In genomic region chr19:34676697-34677385, GRCh38 we compare ENCODE assay signal across 8 cellular contexts. TPM values are rescaled to one million over a fixed set of nuclear protein-coding genes. Genes with fewer than 3 reads are reported as not detected.
DNase-seq lines count a peak whose midpoint lies in the region; ATAC-seq and TF ChIP-seq lines count a peak whose summit lies in the region.

Gene SCGB2B2 (minus strand): TSS chr19:34677159. CDS start chr19:34594563, 82,596 bp downstream.

- peaks cover 3% of the 10 kb centered on the region for H3K27me3 Mint-ChIP-seq in activated CD4-positive, alpha-beta T cell treated with anti-CD3 and anti-CD28 coated beads, Interleukin-2, amount 10 ng/mL, durations not matched to agents 24 days and 14 days
- H3K27me3 Mint-ChIP-seq in type B pancreatic cell: no peaks in the 10 kb centered on the region

- intact Hi-C loops in activated CD4-positive, alpha-beta T cell treated with anti-CD3 and anti-CD28 coated beads, Interleukin-2, amount 10 ng/mL, durations not matched to agents 24 days and 14 days (cut with micrococcal nuclease): loop anchor here (1.0 to 5.0 kb wide), 3 partner anchors 56 to 505 kb away; partner anchors contain the start of genes LSM14A and ZNF599

- DNase-seq in C1 segment of cervical spinal cord (lab: John Stamatoyannopoulos, UW) (peak in 9 of 14 donors; percentile 57 to 99 (median 97)), NCI-H226 (peak; percentile 67), epithelial cell of prostate (ENCODE audit: low read depth, low spot score) (peak; percentile 26), myocyte (ENCODE audit: low read depth) (peak; percentile 91), type B pancreatic cell (ENCODE audit: extremely low spot score, unreplicated experiment) (no peak)
- no peak for DNase-seq in activated CD4-positive, alpha-beta T cell treated with anti-CD3 and anti-CD28 coated beads, Interleukin-2, amount 10 ng/mL, durations not matched to agents 24 days and 14 days

- peak within 1 kb of the TSS; percentile 86 for H3K27ac ChIP-seq in epithelial cell of prostate

- H3K4me3 Mint-ChIP-seq in activated CD4-positive, alpha-beta T cell treated with anti-CD3 and anti-CD28 coated beads, Interleukin-2, amount 10 ng/mL, durations not matched to agents 24 days and 14 days: peak within 1 kb of the TSS; percentile 96
- H3K4me3 Mint-ChIP-seq in type B pancreatic cell: peak within 1 kb of the TSS; percentile 95

- peaks cover 42% of the 10 kb centered on the region for H3K9me3 Mint-ChIP-seq in activated CD4-positive, alpha-beta T cell treated with anti-CD3 and anti-CD28 coated beads, Interleukin-2, amount 10 ng/mL, durations not matched to agents 24 days and 14 days
- peaks cover 7% of the 10 kb centered on the region for H3K9me3 Mint-ChIP-seq in type B pancreatic cell

- H3K36me3 Mint-ChIP-seq in activated CD4-positive, alpha-beta T cell treated with anti-CD3 and anti-CD28 coated beads, Interleukin-2, amount 10 ng/mL, durations not matched to agents 24 days and 14 days (ENCODE audit: low read depth): peaks cover 50% of the 10 kb centered on the region
- H3K36me3 Mint-ChIP-seq in type B pancreatic cell: peaks cover 32% of the 10 kb centered on the region

- TF ChIP-seq CTCF in type B pancreatic cell (conservative IDR thresholded peaks at IDR 0.05): peak; percentile 56

- peak within 1 kb of the TSS; percentile 100 for H3K27ac Mint-ChIP-seq in activated CD4-positive, alpha-beta T cell treated with anti-CD3 and anti-CD28 coated beads, Interleukin-2, amount 10 ng/mL, durations not matched to agents 24 days and 14 days
- H3K27ac Mint-ChIP-seq in type B pancreatic cell: peak within 1 kb of the TSS; percentile 98

- ATAC-seq in GM19035 (IDR thresholded peaks at IDR 0.05; ENCODE audit: unreplicated experiment) (peak; percentile 56), HG03175 (IDR thresholded peaks at IDR 0.05; ENCODE audit: unreplicated experiment) (peak; percentile 49)

- peaks cover 28% of the 10 kb centered on the region for H3K4me1 Mint-ChIP-seq in activated CD4-positive, alpha-beta T cell treated with anti-CD3 and anti-CD28 coated beads, Interleukin-2, amount 10 ng/mL, durations not matched to agents 24 days and 14 days
- peaks cover 6% of the 10 kb centered on the region for H3K4me1 Mint-ChIP-seq in type B pancreatic cell (ENCODE audit: unreplicated experiment)

RNA-seq across cellular contexts. Expression of gene SCGB2B2, which starts in this region (rescaled TPM):
- total RNA-seq in activated CD4-positive, alpha-beta T cell treated with anti-CD3 and anti-CD28 coated beads, Interleukin-2, amount 10 ng/mL, durations not matched to agents 24 days and 14 days: 0.24 and 0.40 TPM in 2 replicates
- 0.24 and 0.26 TPM in 2 replicates for total RNA-seq in myocyte
- polyA plus RNA-seq in myocyte (2012): 0.54 TPM
- 0.60 and 0.64 TPM in 2 replicates for total RNA-seq in type B pancreatic cell (ENCODE audit: low replicate concordance)

Comparison
In these comparisons a context has a peak if more than half of its experiments do, and no peak if none do; other contexts are left out.
1. Peak in DNase-seq in myocyte; RNA of the gene not detected or under 1 TPM.
2. DNase-seq: peak in C1 segment of cervical spinal cord (9 of 14), NCI-H226 (single experiment) and epithelial cell of prostate (single experiment); none in activated CD4-positive, alpha-beta T cell treated with anti-CD3 and anti-CD28 coated beads, Interleukin-2, amount 10 ng/mL, durations not matched to agents 24 days and 14 days (single experiment) and type B pancreatic cell (single experiment).